ENCODE assay signal across 10 cellular contexts in the genomic region with DNA sequence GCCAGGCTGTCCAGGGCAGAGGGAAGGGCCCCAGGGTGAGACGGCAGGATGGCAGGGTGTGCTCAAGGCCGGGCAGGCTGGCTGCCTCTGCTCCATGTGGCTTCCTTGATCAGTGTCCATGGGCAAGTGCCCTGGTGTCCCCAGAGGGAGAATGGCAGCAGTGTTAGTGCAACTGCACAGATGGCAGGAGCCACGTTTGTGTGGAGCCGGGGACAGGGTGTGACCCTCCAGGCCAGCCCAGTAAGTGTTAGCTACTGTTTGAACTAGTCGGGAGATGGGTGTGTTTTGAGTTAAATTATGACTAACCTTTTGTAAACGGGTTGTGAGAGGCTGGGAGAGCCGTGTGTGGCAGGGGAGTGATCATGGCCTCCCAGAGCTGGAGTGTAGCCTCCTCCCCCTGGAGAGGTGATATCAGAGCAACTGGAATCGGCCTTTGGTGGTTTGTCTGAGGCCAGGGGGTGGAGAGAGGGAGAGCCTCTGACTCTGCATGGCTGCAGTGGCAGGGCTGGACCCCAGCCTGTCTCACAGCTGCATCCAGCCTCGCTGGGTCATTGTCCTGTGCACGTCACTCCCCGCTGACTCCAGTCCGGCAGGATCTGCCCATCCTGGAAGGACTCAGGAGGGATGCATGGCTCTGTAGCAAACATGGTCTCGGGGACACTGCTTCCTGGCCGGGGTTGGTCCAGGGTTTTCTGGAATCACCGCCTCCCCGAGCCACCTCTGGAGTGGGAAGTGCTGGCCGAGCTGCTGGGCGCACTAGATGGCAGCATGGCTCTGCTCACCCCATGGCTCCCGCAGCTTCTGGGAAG. TPM values are rescaled to one million over a fixed set of nuclear protein-coding genes. Genes with fewer than 3 reads are reported as not detected.
DNase-seq lines count a peak whose midpoint lies in the region; ATAC-seq and TF ChIP-seq lines count a peak whose summit lies in the region.
"Had no signal": no experiment of that assay in that cellular context is flagged by ENCODE, and none has a peak within 500 bp of the region (broad histone marks: within the 10 kb centered on the region; RNA-seq: fewer than 3 reads in every experiment).

No MANE protein-coding gene starts in this region.

- peak overlapping the region; percentile 47 for H3K27ac ChIP-seq in fibroblast of lung (ENCODE audit: insufficient read depth, low read length)

- H3K4me2 ChIP-seq in fibroblast of lung (ENCODE audit: extremely low read depth, insufficient read depth, low read length): peak overlapping the region; percentile 51

- peak; percentile 91 for ATAC-seq in mucosa of descending colon
- ATAC-seq in stimulated activated naive B cell treated with anti-CD40 and anti-IgM and Interleukin-4, amounts not matched to agents 10 μg/mL and 1 μg/mL and 100 μg/mL, for 72 hours (replicated peaks): no peak

- DNase-seq in AG10803 (ENCODE audit: low read depth) (peak; percentile 46), NCI-H460 (ENCODE audit: extremely low read depth, low read depth) (peak; percentile 13), fibroblast of lung (ENCODE audit: low read depth in 2 of 2) (peak; percentile 59 to 61), mucosa of descending colon (peak; percentile 72 to 83 (median 75)), SIG-M5 treated with dmso at 0.1 percent for 504 hours (lab: John Stamatoyannopoulos, UW; ENCODE audit: unreplicated experiment) (no peak)
- no peak for DNase-seq in stimulated activated naive B cell treated with anti-CD40 and anti-IgM and Interleukin-4, amounts not matched to agents 10 μg/mL and 1 μg/mL and 100 μg/mL, for 72 hours
- no peak for DNase-seq in stimulated activated CD4-positive, alpha-beta T cell treated with anti-CD3 and anti-CD28 coated beads, Interleukin-2, amount 100 ng/mL, for 48 hours
- DNase-seq in activated CD4-positive, alpha-beta T cell treated with anti-CD3 and anti-CD28 coated beads for 48 hours: no peak

- H3K4me3 ChIP-seq in AG10803 (ENCODE audit: low read length) (no peak overlapping the region), fibroblast of lung (replicated peaks in 1 of 4; ENCODE audit: control extremely low read depth in 1 of 4, insufficient read depth in 1 of 4, low read depth in 3 of 4, low read length in 4 of 4) (no peak overlapping the region), mucosa of descending colon (no peak overlapping the region)

- H3K27me3 Mint-ChIP-seq in stimulated activated naive B cell treated with anti-CD40 and anti-IgM and Interleukin-4, amounts not matched to agents 10 μg/mL and 1 μg/mL and 100 μg/mL, for 72 hours: no peaks in the 10 kb centered on the region
- H3K27me3 Mint-ChIP-seq: IgD-negative memory B cell had no signal

- H3K27ac Mint-ChIP-seq in stimulated activated naive B cell treated with anti-CD40 and anti-IgM and Interleukin-4, amounts not matched to agents 10 μg/mL and 1 μg/mL and 100 μg/mL, for 72 hours: no peak overlapping the region
- H3K27ac Mint-ChIP-seq: IgD-negative memory B cell had no signal

- H3K36me3 ChIP-seq in fibroblast of lung (ENCODE audit: control insufficient read depth, insufficient read depth, low read length) (peaks cover 15% of the 10 kb centered on the region), mucosa of descending colon (ENCODE audit: low read depth) (no peaks in the 10 kb centered on the region)

- no peak overlapping the region for H3K4me3 Mint-ChIP-seq in stimulated activated naive B cell treated with anti-CD40 and anti-IgM and Interleukin-4, amounts not matched to agents 10 μg/mL and 1 μg/mL and 100 μg/mL, for 72 hours
- H3K4me3 Mint-ChIP-seq: IgD-negative memory B cell, nephron had no signal

- peaks cover 28 to 40% of the 10 kb centered on the region in 2 donors for H3K36me3 Mint-ChIP-seq in stimulated activated naive B cell treated with anti-CD40 and anti-IgM and Interleukin-4, amounts not matched to agents 10 μg/mL and 1 μg/mL and 100 μg/mL, for 72 hours

- H3K9me3 ChIP-seq in fibroblast of lung (ENCODE audit: control insufficient read depth, insufficient read depth, low read depth, low read length): no peaks in the 10 kb centered on the region
- H3K9me3 ChIP-seq in mucosa of descending colon: no peaks in the 10 kb centered on the region

- intact Hi-C loops in mucosa of descending colon (cut with DNase I, micrococcal nuclease): no loop called here

- H3K79me2 ChIP-seq in fibroblast of lung (ENCODE audit: control insufficient read depth, insufficient read depth, low read length): no peaks in the 10 kb centered on the region

- no peaks in the 10 kb centered on the region for H3K9me3 Mint-ChIP-seq in stimulated activated naive B cell treated with anti-CD40 and anti-IgM and Interleukin-4, amounts not matched to agents 10 μg/mL and 1 μg/mL and 100 μg/mL, for 72 hours
- H3K9me3 Mint-ChIP-seq: IgD-negative memory B cell, nephron had no signal

- H3K9ac ChIP-seq in fibroblast of lung (ENCODE audit: insufficient read depth, low read length): no peak overlapping the region

- no peak overlapping the region for H2AFZ ChIP-seq in fibroblast of lung (ENCODE audit: low read length)

- no peaks in the 10 kb centered on the region for H3K4me1 Mint-ChIP-seq in stimulated activated naive B cell treated with anti-CD40 and anti-IgM and Interleukin-4, amounts not matched to agents 10 μg/mL and 1 μg/mL and 100 μg/mL, for 72 hours

- H3K27me3 ChIP-seq in fibroblast of lung (ENCODE audit: control insufficient read depth, insufficient read depth, low read length): no peaks in the 10 kb centered on the region

- H4K20me1 ChIP-seq in fibroblast of lung (ENCODE audit: control insufficient read depth, extremely low read depth, insufficient read depth, low read length): no peaks in the 10 kb centered on the region

- peaks cover 6% of the 10 kb centered on the region for H3K4me1 ChIP-seq in fibroblast of lung (ENCODE audit: control insufficient read depth, extremely low read depth, insufficient read depth, low read length)
- H3K4me1 ChIP-seq in mucosa of descending colon (ENCODE audit: low read depth): peaks cover 20% of the 10 kb centered on the region

- no peak for TF ChIP-seq CTCF in AG10803 (conservative IDR thresholded peaks at IDR 0.05; ENCODE audit: low read length)
- TF ChIP-seq CTCF in fibroblast of lung (conservative IDR thresholded peaks at IDR 0.05 in 1 of 2, IDR thresholded peaks at IDR 0.05 in 1 of 2; ENCODE audit: low read depth in 1 of 2, low read length in 2 of 2): no peak
- peak; percentile 14 for TF ChIP-seq CTCF in mucosa of descending colon (IDR thresholded peaks at IDR 0.05)

RNA-seq across cellular contexts. Expression of gene AACS, which starts 27.8 kb away (rescaled TPM):
- 15.6 and 18.1 TPM in 2 replicates for total RNA-seq in NCI-H460 (2014; rRNA removed; shearing (Covaris generic))
- 22.4 and 34.9 TPM in 2 replicates for polyA plus RNA-seq in NCI-H460 (2014; cell fraction: nucleus; rRNA removed)
- total RNA-seq in fibroblast of lung (16.7 and 31.5 TPM in 2 replicates), mucosa of descending colon (10 to 100 TPM; 29.0 to 58.4 (median 39.0) TPM)
- 19.2 and 24.7 TPM in 2 replicates for polyA plus RNA-seq in fibroblast of lung
- polyA plus RNA-seq in fibroblast of lung (2012): 24.6 and 29.0 TPM in 2 replicates
- polyA minus RNA-seq in fibroblast of lung (ENCODE audit: low replicate concordance): 52.3 and 129 TPM in 2 replicates

Comparison
In these comparisons a context has a peak if more than half of its experiments do, and no peak if none do; other contexts are left out.
1. DNase-seq: peak in AG10803 (single experiment), NCI-H460 (single experiment), fibroblast of lung (2 of 2) and mucosa of descending colon (3 of 3); none in SIG-M5 treated with dmso at 0.1 percent for 504 hours (single experiment), stimulated activated naive B cell treated with anti-CD40 and anti-IgM and Interleukin-4, amounts not matched to agents 10 μg/mL and 1 μg/mL and 100 μg/mL, for 72 hours (single experiment), stimulated activated CD4-positive, alpha-beta T cell treated with anti-CD3 and anti-CD28 coated beads, Interleukin-2, amount 100 ng/mL, for 48 hours (0 of 2) and activated CD4-positive, alpha-beta T cell treated with anti-CD3 and anti-CD28 coated beads for 48 hours (single experiment).